In the genomic region with DNA sequence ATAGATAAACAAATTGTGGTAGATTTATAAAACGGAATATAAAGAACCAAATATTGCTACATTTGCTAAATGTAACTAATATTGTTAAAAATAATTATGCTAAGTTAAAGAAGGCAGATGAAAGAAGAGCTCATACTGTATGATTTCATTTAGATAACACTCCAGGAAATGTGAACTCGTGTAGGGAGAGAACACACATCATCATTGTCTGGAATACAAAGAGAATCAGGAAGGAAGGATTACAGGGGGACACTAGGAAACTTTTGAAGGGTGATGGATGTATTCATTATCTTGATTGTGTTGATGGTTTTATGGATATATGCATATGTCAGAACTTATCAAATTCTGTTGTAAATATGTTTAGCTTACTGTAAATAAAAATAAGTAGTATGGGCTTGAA, we compare ENCODE assay signal across 12 cellular contexts.
"Had no signal": no experiment of that assay in that cellular context is flagged by ENCODE, and none has a peak within 500 bp of the region (broad histone marks: within the 10 kb centered on the region; RNA-seq: fewer than 3 reads in every experiment).

No MANE protein-coding gene starts in this region.

- ATAC-seq: body of pancreas, sciatic nerve had no signal

- H3K27me3 ChIP-seq: body of pancreas, colonic mucosa had no signal

- H3K4me1 ChIP-seq: body of pancreas, colonic mucosa had no signal

- H3K4me3 ChIP-seq: body of pancreas, colonic mucosa had no signal

- DNase-seq: activated CD4-positive, alpha-beta memory T cell treated with anti-CD3 and anti-CD28 coated beads, Interleukin-2, amount 10 ng/mL, durations not matched to agents 7 days and 5 days; activated CD4-positive, alpha-beta T cell treated with anti-CD3 and anti-CD28 coated beads for 4 hours; activated effector memory CD4-positive, alpha-beta T cell treated with Interleukin-2 at 50 U/mL for 16 hours; activated T-cell treated with anti-CD3 and anti-CD28 coated beads, Interleukin-2, amount 50 U/mL, for 24 hours; body of pancreas; central memory CD4-positive, alpha-beta T cell; colonic mucosa; effector CD4-positive, alpha-beta T cell; foreskin melanocyte; head of caudate nucleus; stimulated activated CD4-positive, alpha-beta T cell treated with anti-CD3 and anti-CD28 coated beads, Interleukin-1b, Interleukin-23, amount 100 ng/mL, for 48 hours had no signal

- H3K36me3 ChIP-seq: colonic mucosa had no signal

- H3K9me3 ChIP-seq: body of pancreas, colonic mucosa had no signal

- H3K27ac ChIP-seq: body of pancreas, colonic mucosa had no signal
